In the genomic region with DNA sequence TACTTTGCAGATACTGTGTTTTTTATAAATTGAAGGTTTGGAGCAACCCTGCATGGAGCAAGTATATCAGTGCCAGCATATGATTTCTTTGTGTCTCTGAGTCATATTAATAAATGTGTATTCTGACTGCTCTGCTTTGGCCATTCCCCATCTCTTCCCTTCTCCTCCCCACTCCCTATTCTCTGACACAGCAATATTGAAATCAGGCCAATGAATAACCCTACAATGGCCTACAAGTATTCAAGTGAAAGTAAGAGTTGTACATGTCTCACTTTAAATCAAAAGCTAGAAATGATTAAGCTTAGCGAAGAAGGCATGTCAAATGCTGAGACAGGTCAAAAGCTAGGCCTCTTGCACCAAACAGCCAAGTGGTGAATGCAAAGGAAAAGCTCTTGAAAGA, we compare ENCODE assay signal across 20 cellular contexts.
"Had no signal": no experiment of that assay in that cellular context is flagged by ENCODE, and none has a peak within 500 bp of the region (broad histone marks: within the 10 kb centered on the region; RNA-seq: fewer than 3 reads in every experiment).

No MANE protein-coding gene starts in this region.

- FAIRE-seq: kidney had no signal

- DNase-seq: activated B cell treated with CpG ODN at 0.5 μM for 24 hours; activated CD4-positive, alpha-beta T cell treated with anti-CD3 and anti-CD28 coated beads for 4 hours; activated CD8-positive, alpha-beta T cell treated with anti-CD3 and anti-CD28 coated beads for 36 hours; activated naive CD4-positive, alpha-beta T cell treated with Interleukin-2 at 50 U/mL for 16 hours; activated T-cell treated with anti-CD3 and anti-CD28 coated beads, Interleukin-2, amount 50 U/mL, for 1 hour; aorta; brain microvascular endothelial cell; central memory CD4-positive, alpha-beta T cell; colonic mucosa; endodermal cell; gastrocnemius medialis; head of caudate nucleus; kidney; left ventricle myocardium superior; stimulated activated naive CD8-positive, alpha-beta T cell treated with anti-CD3 and anti-CD28 coated beads, Interleukin-15, amount 100 ng/mL, for 72 hours; T-helper 9 cell; trophoblast cell had no signal

- H3K4me1 ChIP-seq: colonic mucosa, gastrocnemius medialis, right atrium auricular region had no signal

- H3K4me3 ChIP-seq: colonic mucosa, gastrocnemius medialis, right atrium auricular region had no signal

- H3K27me3 ChIP-seq: brain microvascular endothelial cell, colonic mucosa, gastrocnemius medialis, right atrium auricular region had no signal

- ATAC-seq: activated CD8-positive, alpha-beta T cell treated with anti-CD3 and anti-CD28 coated beads for 36 hours; activated T-helper 17 cell treated with anti-CD3 and anti-CD28 coated beads, Interleukin-2, amount 50 U/mL, for 72 hours; gastrocnemius medialis; left ventricle myocardium superior; stimulated activated naive CD8-positive, alpha-beta T cell treated with anti-CD3 and anti-CD28 coated beads, Interleukin-15, amount 100 ng/mL, for 72 hours had no signal

- H3K27ac ChIP-seq: brain microvascular endothelial cell, colonic mucosa, epithelial cell of prostate, gastrocnemius medialis, right atrium auricular region had no signal

- H3K9me3 ChIP-seq: colonic mucosa, gastrocnemius medialis, right atrium auricular region had no signal

- H3K36me3 ChIP-seq: brain microvascular endothelial cell, colonic mucosa, gastrocnemius medialis, right atrium auricular region had no signal
